In the genomic region with DNA sequence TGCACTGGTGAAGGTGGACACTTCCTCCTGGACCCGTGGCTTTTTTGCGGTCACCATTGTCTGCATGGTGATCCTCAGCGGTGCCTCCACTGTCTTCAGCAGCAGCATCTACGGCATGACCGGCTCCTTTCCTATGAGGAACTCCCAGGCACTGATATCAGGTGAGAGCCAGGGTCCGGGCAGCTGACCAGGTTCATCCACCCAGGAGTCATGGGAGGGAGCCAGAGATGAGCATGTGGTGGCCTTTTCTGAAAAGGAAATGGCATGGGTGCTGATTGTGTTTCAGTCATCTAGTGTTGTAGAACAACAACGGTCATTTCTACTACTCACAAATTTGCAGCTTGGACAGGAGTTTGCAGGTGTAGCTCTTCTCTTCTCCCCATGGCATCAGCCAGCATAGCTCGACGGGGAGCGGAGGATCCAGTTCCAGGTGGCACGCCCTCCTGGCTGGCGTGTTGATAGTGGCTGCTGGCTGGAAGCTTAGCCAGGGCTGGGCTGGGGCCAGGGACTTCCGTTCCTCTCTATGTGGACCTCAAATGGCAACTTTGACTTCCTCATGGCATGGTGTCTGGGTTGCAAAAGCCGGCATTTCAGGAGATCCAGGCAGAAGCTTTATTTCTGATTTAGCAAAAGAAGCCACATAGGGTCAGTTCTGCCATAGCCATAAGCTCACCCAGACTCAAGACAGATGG, we compare ENCODE assay signal across 15 cellular contexts. TPM values are rescaled to one million over a fixed set of nuclear protein-coding genes. Genes with fewer than 3 reads are reported as not detected.
DNase-seq lines count a peak whose midpoint lies in the region; ATAC-seq and TF ChIP-seq lines count a peak whose summit lies in the region.
"Had no signal": no experiment of that assay in that cellular context is flagged by ENCODE, and none has a peak within 500 bp of the region (broad histone marks: within the 10 kb centered on the region; RNA-seq: fewer than 3 reads in every experiment).

No MANE protein-coding gene starts in this region.

- ATAC-seq in heart right ventricle (peak in 6 of 8 donors; percentile 52 to 78 (median 74)), GM21723 (IDR thresholded peaks at IDR 0.05; ENCODE audit: unreplicated experiment) (no peak)

- 80 to 85% methylated on average over 14 of the region's 14 CpGs for WGBS in heart right ventricle, 2 donors

- TF ChIP-seq CTCF in heart right ventricle (IDR thresholded peaks at IDR 0.05) = no peak

- TF ChIP-seq RAD21 in Ishikawa (IDR thresholded peaks at IDR 0.05; ENCODE audit: low read depth) = no peak

- intact Hi-C loops in heart right ventricle (cut with DNase I) = no loop called here

- peaks cover 0 to 25% (median 0%) of the 10 kb centered on the region in 9 donors for H3K36me3 ChIP-seq in heart right ventricle
- H3K36me3 ChIP-seq: ovary, thyroid gland had no signal

- H3K27me3 ChIP-seq in heart right ventricle = no peaks in the 10 kb centered on the region
- H3K27me3 ChIP-seq: ovary, thyroid gland had no signal

- no peak overlapping the region for H3K27ac ChIP-seq in heart right ventricle
- H3K27ac ChIP-seq: ovary, thyroid gland had no signal

- no peaks in the 10 kb centered on the region for H3K9me3 ChIP-seq in heart right ventricle
- H3K9me3 ChIP-seq: ovary, thyroid gland had no signal

- peaks cover 0 to 12% (median 0%) of the 10 kb centered on the region in 9 donors for H3K4me1 ChIP-seq in heart right ventricle
- H3K4me1 ChIP-seq: thyroid gland had no signal

- DNase-seq in NOMO-1 treated with DMSO at 0.1 percent for 48 hours (lab: John Stamatoyannopoulos, UW; ENCODE audit: unreplicated experiment) (peak; percentile 55), heart right ventricle (peak; percentile 22 to 48), pons (ENCODE audit: low spot score) (peak; percentile 45), NCI-H524 treated with DMSO at 0.1 percent for 48 hours (lab: John Stamatoyannopoulos, UW) (no peak), AML-193 (lab: John Stamatoyannopoulos, UW) (no peak), NCI-H226 (no peak)
- DNase-seq: activated CD8-positive, alpha-beta memory T cell treated with anti-CD3 and anti-CD28 coated beads for 24 hours; effector CD4-positive, alpha-beta T cell; NCI-H187; NCI-H774; ovary had no signal

- H3K4me3 ChIP-seq in heart right ventricle = no peak overlapping the region
- H3K4me3 ChIP-seq: ovary, smooth muscle cell, thyroid gland had no signal

- TF ChIP-seq EP300 in Ishikawa (IDR thresholded peaks at IDR 0.05; ENCODE audit: borderline replicate concordance) = no peak

TF ChIP-seq in Ishikawa, 13 proteins besides CTCF, POLR2A, EP300 and RAD21:
- TF ChIP-seq ZBTB7A (IDR thresholded peaks at IDR 0.05; ENCODE audit: low read depth) = no peak
- peak; percentile 45; the same call in 1 of the 2 replicates for TF ChIP-seq NFIC (IDR thresholded peaks at IDR 0.05)

RNA-seq across cellular contexts. Expression of gene SLC29A3, which starts 32.7 kb away (rescaled TPM):
- total RNA-seq in heart right ventricle = 1 to 10 TPM in 8 of 10 donors, under 1 TPM in 2; 0.89 to 3.5 (median 1.2) TPM
- 1 to 10 TPM; 1.2 to 1.6 TPM for polyA plus RNA-seq in heart right ventricle

RNA-seq across cellular contexts. Expression of gene CDH23, which starts 44.9 kb away (rescaled TPM):
- total RNA-seq in heart right ventricle = 1 to 10 TPM; 1.1 to 7.7 (median 4.6) TPM
- polyA plus RNA-seq in heart right ventricle = 1 to 10 TPM; 1.6 to 7.2 TPM

Comparison
In these comparisons a context has a peak if more than half of its experiments do, and no peak if none do; other contexts are left out.
1. DNase-seq: peak in NOMO-1 treated with DMSO at 0.1 percent for 48 hours (single experiment), heart right ventricle (2 of 2) and pons (single experiment); none in NCI-H524 treated with DMSO at 0.1 percent for 48 hours (single experiment), AML-193 (0 of 2) and NCI-H226 (single experiment).